ENCODE assay signal across 1 cellular context in the genomic region with DNA sequence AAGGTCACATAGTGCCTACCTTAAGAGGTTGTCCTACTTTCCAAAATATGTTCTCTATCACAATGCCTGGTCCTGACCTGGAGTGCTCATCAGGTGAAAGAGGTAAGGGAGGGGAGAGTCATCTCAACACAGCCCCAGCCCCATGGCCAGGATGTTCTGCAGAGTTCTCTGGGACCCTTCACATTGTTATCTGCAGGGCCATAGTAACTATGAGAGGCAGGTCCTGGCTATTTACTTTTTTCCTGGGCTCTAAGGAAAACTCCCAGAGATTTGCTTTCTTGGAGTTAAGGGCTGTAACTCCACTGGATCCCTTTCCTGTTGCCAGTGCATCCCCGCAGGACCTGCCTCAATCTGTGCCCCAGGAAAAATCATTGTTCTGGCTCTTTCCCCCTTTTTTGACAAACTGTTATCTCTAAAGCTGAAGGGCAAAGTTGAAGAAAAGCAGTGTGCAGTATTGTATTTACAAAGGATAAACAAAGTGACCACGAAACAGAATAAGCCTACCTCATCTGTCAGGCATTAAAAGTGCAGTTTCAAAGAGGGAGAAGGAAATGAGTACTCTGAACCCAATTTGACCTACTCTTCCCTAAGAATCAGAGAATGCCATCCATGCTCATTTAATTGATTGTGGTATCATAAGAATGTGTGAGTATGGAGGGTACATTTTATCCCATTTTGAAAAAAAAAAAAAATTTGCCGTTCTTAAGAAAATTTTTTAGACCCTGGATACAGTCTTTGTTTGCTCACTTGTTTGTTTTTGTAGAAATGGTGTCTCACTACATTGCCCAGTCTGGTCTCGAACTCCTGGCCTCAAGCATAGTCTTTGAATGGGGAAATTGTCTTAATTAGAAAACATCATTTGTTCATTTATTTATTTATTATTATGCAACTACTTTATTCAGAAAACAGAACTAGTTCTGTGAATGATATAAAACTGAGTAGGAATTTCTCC.
A peak's percentile ranks its signal among the peaks of the same experiment; 100 is the strongest.
TF ChIP-seq lines count a peak whose summit lies in the region.

No MANE protein-coding gene starts in this region.

TF ChIP-seq in HepG2, 621 proteins besides CTCF, POLR2A, EP300 and RAD21 (continued from another document):
- TF ChIP-seq, protein P1, sequence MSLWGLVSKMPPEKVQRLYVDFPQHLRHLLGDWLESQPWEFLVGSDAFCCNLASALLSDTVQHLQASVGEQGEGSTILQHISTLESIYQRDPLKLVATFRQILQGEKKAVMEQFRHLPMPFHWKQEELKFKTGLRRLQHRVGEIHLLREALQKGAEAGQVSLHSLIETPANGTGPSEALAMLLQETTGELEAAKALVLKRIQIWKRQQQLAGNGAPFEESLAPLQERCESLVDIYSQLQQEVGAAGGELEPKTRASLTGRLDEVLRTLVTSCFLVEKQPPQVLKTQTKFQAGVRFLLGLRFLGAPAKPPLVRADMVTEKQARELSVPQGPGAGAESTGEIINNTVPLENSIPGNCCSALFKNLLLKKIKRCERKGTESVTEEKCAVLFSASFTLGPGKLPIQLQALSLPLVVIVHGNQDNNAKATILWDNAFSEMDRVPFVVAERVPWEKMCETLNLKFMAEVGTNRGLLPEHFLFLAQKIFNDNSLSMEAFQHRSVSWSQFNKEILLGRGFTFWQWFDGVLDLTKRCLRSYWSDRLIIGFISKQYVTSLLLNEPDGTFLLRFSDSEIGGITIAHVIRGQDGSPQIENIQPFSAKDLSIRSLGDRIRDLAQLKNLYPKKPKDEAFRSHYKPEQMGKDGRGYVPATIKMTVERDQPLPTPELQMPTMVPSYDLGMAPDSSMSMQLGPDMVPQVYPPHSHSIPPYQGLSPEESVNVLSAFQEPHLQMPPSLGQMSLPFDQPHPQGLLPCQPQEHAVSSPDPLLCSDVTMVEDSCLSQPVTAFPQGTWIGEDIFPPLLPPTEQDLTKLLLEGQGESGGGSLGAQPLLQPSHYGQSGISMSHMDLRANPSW (CRISPR knock-in tag; IDR thresholded peaks at IDR 0.05; ENCODE audit: borderline replicate concordance) = 0 out of 2 replicates have a peak, but pooled peaks have one; percentile 45
- TF ChIP-seq HHEX (CRISPR knock-in tag; IDR thresholded peaks at IDR 0.05) (no peak), NCOA5 (CRISPR knock-in tag; IDR thresholded peaks at IDR 0.05) (no peak), SALL1 (CRISPR knock-in tag; IDR thresholded peaks at IDR 0.05) (peak; percentile 7; the same call in 1 of the 2 replicates), RARA (CRISPR knock-in tag; IDR thresholded peaks at IDR 0.05) (peak; percentile 90), ZFP36L1 (CRISPR knock-in tag; IDR thresholded peaks at IDR 0.05) (peak; percentile 70; the same call in 1 of the 2 replicates), NAIF1 (CRISPR knock-in tag; IDR thresholded peaks at IDR 0.05; ENCODE audit: borderline replicate concordance) (0 out of 2 replicates have a peak, but pooled peaks have one; percentile 38), ZNF746 (CRISPR knock-in tag; IDR thresholded peaks at IDR 0.05) (peak; percentile 49; the same call in 1 of the 2 replicates), BCL6 (CRISPR knock-in tag; IDR thresholded peaks at IDR 0.05) (peak; percentile 90), SAP130 (CRISPR knock-in tag; IDR thresholded peaks at IDR 0.05; ENCODE audit: low read depth) (peak; percentile 52), NR2F2 (IDR thresholded peaks at IDR 0.05; ENCODE audit: borderline replicate concordance, low read depth) (peak; percentile 66), XBP1 (CRISPR knock-in tag; IDR thresholded peaks at IDR 0.05) (no peak), NR2C2 (CRISPR knock-in tag; IDR thresholded peaks at IDR 0.05; ENCODE audit: borderline replicate concordance) (peak; percentile 41; the same call in 1 of the 2 replicates), CREB1 (IDR thresholded peaks at IDR 0.05) (no peak), CREB1 (CRISPR knock-in tag; IDR thresholded peaks at IDR 0.05) (peak; percentile 35; the same call in 1 of the 2 replicates), ZMYM3 (CRISPR knock-in tag; IDR thresholded peaks at IDR 0.05) (no peak; the same call in 1 of the 2 replicates), MBD4 (IDR thresholded peaks at IDR 0.05; ENCODE audit: borderline replicate concordance, low read length) (0 out of 2 replicates have a peak, but pooled peaks have one; percentile 47), HNF4A (CRISPR knock-in tag; IDR thresholded peaks at IDR 0.05) (peak; percentile 72), ZNF737 (CRISPR knock-in tag; IDR thresholded peaks at IDR 0.05; ENCODE audit: borderline replicate concordance) (no peak), HDAC1 (CRISPR knock-in tag; IDR thresholded peaks at IDR 0.05) (peak; percentile 49; the same call in 1 of the 2 replicates), ZNF224 (CRISPR knock-in tag; IDR thresholded peaks at IDR 0.05) (no peak), NCOA2 (CRISPR knock-in tag; IDR thresholded peaks at IDR 0.05) (peak; percentile 54), ELF3 (CRISPR knock-in tag; IDR thresholded peaks at IDR 0.05) (peak; percentile 61; the same call in 1 of the 2 replicates), NFIC (IDR thresholded peaks at IDR 0.05; ENCODE audit: low read length) (peak; percentile 73; the same call in 1 of the 2 replicates), LBX2 (CRISPR knock-in tag; IDR thresholded peaks at IDR 0.05; ENCODE audit: borderline replicate concordance) (no peak), PPARG (CRISPR knock-in tag; conservative IDR thresholded peaks at IDR 0.05) (peak; percentile 83), ZNF570 (CRISPR knock-in tag; IDR thresholded peaks at IDR 0.05; ENCODE audit: borderline replicate concordance) (no peak), FOXJ3 (CRISPR knock-in tag; IDR thresholded peaks at IDR 0.05; ENCODE audit: borderline replicate concordance) (peak; percentile 87), CREM (IDR thresholded peaks at IDR 0.05) (peak; percentile 50; the same call in 1 of the 2 replicates), CREM (CRISPR knock-in tag; IDR thresholded peaks at IDR 0.05) (no peak), MLLT10 (CRISPR knock-in tag; IDR thresholded peaks at IDR 0.05) (no peak), SIX1 (CRISPR knock-in tag; IDR thresholded peaks at IDR 0.05; ENCODE audit: borderline replicate concordance) (0 out of 2 replicates have a peak, but pooled peaks have one; percentile 33), HOXD1 (CRISPR knock-in tag; IDR thresholded peaks at IDR 0.05) (0 out of 2 replicates have a peak, but pooled peaks have one; percentile 24), ZEB1 (IDR thresholded peaks at IDR 0.05; ENCODE audit: insufficient replicate concordance, low read depth) (no peak), ASH2L (IDR thresholded peaks at IDR 0.05; ENCODE audit: insufficient read length, low read depth, low read length) (peak; percentile 41)
- TF ChIP-seq, protein P2, sequence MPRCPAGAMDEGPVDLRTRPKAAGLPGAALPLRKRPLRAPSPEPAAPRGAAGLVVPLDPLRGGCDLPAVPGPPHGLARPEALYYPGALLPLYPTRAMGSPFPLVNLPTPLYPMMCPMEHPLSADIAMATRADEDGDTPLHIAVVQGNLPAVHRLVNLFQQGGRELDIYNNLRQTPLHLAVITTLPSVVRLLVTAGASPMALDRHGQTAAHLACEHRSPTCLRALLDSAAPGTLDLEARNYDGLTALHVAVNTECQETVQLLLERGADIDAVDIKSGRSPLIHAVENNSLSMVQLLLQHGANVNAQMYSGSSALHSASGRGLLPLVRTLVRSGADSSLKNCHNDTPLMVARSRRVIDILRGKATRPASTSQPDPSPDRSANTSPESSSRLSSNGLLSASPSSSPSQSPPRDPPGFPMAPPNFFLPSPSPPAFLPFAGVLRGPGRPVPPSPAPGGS (CRISPR knock-in tag; IDR thresholded peaks at IDR 0.05) = no peak
- TF ChIP-seq, protein P3, sequence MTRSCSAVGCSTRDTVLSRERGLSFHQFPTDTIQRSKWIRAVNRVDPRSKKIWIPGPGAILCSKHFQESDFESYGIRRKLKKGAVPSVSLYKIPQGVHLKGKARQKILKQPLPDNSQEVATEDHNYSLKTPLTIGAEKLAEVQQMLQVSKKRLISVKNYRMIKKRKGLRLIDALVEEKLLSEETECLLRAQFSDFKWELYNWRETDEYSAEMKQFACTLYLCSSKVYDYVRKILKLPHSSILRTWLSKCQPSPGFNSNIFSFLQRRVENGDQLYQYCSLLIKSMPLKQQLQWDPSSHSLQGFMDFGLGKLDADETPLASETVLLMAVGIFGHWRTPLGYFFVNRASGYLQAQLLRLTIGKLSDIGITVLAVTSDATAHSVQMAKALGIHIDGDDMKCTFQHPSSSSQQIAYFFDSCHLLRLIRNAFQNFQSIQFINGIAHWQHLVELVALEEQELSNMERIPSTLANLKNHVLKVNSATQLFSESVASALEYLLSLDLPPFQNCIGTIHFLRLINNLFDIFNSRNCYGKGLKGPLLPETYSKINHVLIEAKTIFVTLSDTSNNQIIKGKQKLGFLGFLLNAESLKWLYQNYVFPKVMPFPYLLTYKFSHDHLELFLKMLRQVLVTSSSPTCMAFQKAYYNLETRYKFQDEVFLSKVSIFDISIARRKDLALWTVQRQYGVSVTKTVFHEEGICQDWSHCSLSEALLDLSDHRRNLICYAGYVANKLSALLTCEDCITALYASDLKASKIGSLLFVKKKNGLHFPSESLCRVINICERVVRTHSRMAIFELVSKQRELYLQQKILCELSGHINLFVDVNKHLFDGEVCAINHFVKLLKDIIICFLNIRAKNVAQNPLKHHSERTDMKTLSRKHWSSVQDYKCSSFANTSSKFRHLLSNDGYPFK (CRISPR knock-in tag; IDR thresholded peaks at IDR 0.05; ENCODE audit: borderline replicate concordance) = no peak
